ENCODE assay signal across 8 cellular contexts in the genomic region with DNA sequence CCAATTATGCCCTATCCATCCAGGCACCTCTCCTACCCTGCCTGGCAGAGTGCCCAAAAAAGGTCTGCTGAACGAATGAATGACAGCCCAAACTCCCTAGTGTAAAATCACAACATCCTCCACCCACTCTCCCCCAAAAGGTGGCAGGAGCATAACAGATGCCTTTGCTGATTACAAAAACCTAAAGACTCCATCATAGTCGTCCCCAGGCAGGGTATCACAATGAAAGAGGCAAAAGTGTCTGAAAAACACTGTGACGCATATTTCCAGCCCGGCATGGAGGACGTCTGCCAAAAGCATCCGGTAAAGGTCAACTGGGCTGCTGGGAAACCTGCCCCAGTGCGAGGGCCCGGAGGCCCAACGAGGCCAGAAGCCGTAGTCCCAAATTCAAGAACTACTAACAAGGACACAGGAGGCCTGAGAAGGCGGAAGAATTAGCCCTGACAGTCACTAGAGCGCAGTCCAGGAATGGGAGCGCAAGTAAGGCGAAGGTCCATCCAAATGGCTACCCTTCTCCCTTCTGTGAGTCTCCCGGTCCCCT. TPM values are rescaled to one million over a fixed set of nuclear protein-coding genes. Genes with fewer than 3 reads are reported as not detected.
DNase-seq lines count a peak whose midpoint lies in the region; ATAC-seq, FAIRE-seq and TF ChIP-seq lines count a peak whose summit lies in the region.

No MANE protein-coding gene starts in this region.

- H3K4me3 ChIP-seq in A549, result peak overlapping the region; percentile 89
- H3K4me3 ChIP-seq in OCI-LY3 (ENCODE audit: low read length), result peak overlapping the region; percentile 100
- peak overlapping the region; percentile 97 for H3K4me3 ChIP-seq in adipocyte (ENCODE audit: low read length)
- H3K4me3 ChIP-seq in right cardiac atrium (ENCODE audit: low read length), result peak overlapping the region; percentile 77
- peak overlapping the region; percentile 92 for H3K4me3 ChIP-seq in skeletal muscle satellite cell (ENCODE audit: low read length)

- FAIRE-seq in A549 (lab: Jason Lieb, UNC), result no peak

- H3K9ac ChIP-seq in OCI-LY3 (ENCODE audit: low read length) (peak overlapping the region; percentile 80), adipocyte (ENCODE audit: low read length) (peak overlapping the region; percentile 99), skeletal muscle satellite cell (ENCODE audit: low read depth, low read length) (peak overlapping the region; percentile 97)

- no peak for TF ChIP-seq POLR2A in A549 (IDR thresholded peaks at IDR 0.05; ENCODE audit: low read length)

- TF ChIP-seq CTCF in A549 (IDR thresholded peaks at IDR 0.05) (no peak), OCI-LY3 (IDR thresholded peaks at IDR 0.05; ENCODE audit: low read depth, low read length) (no peak)

- TF ChIP-seq RAD21 in A549 (conservative IDR thresholded peaks at IDR 0.05 in 1 of 2, IDR thresholded peaks at IDR 0.05 in 1 of 2), result no peak

- POLR2A ChIA-PET in A549 (lab: Yijun Ruan, JAX), result interaction anchor here (0.9 to 1.0 kb wide), 4 partner anchors 19 to 173 kb away, joined by 3 to 4 read pairs (median 3); a partner anchor contains a TSS

- CTCF ChIA-PET in A549 (lab: Yijun Ruan, JAX), result interaction anchor here (1.0 to 3.0 kb wide), 12 partner anchors 11 to 869 kb away, joined by 3 to 21 read pairs (median 4); no protein-coding TSS in a partner anchor

- peaks cover 6% of the 10 kb centered on the region for H3K36me3 ChIP-seq in OCI-LY3 (replicated peaks; ENCODE audit: low read depth, low read length)
- peaks cover 20% of the 10 kb centered on the region for H3K36me3 ChIP-seq in adipocyte (ENCODE audit: control insufficient read depth, insufficient read depth, low read length, severe bottlenecking)
- peaks cover 14% of the 10 kb centered on the region for H3K36me3 ChIP-seq in skeletal muscle satellite cell (ENCODE audit: insufficient read depth, low read length)

- DNase-seq in A549 (ENCODE audit: low read depth in 1 of 2, low spot score in 1 of 2) (peak in 1 of 2 experiments; percentile 19), adipocyte (ENCODE audit: low read depth) (peak; percentile 50), right cardiac atrium (peak; percentile 65 to 72 (median 72)), NCI-H1436 treated with DMSO at 0.1 percent for 48 hours (lab: John Stamatoyannopoulos, UW) (no peak), retina (no peak)

- H3K9me3 ChIP-seq in A549 (no peaks in the 10 kb centered on the region), OCI-LY3 (ENCODE audit: insufficient read depth, low read length) (no peaks in the 10 kb centered on the region), adipocyte (ENCODE audit: control insufficient read depth, low read length) (no peaks in the 10 kb centered on the region), right cardiac atrium (ENCODE audit: control insufficient read depth, low read length) (no peaks in the 10 kb centered on the region), skeletal muscle satellite cell (replicated peaks; ENCODE audit: low read length) (no peaks in the 10 kb centered on the region)

- intact Hi-C loops in right cardiac atrium (cut with DNase I), result no loop called here

- no peak overlapping the region for H2AFZ ChIP-seq in OCI-LY3 (ENCODE audit: low read depth, low read length)

- no peaks in the 10 kb centered on the region; the same call in 1 of the 2 replicates for H4K20me1 ChIP-seq in OCI-LY3 (ENCODE audit: insufficient read depth, low read length)

- H3K27ac ChIP-seq in A549 (peak overlapping the region; percentile 91 to 97), OCI-LY3 (ENCODE audit: low read length) (no peak overlapping the region; the same call in 1 of the 2 replicates), right cardiac atrium (ENCODE audit: low read length) (peak overlapping the region; percentile 90)

- ATAC-seq in A549 (peak; percentile 28 to 67; a peak in 5 of 6 replicates), GM21723 (IDR thresholded peaks at IDR 0.05; ENCODE audit: unreplicated experiment) (peak; percentile 7), right cardiac atrium (peak; percentile 14 to 78)

- H3K79me2 ChIP-seq in OCI-LY3 (ENCODE audit: low read length), result peaks cover 38% of the 10 kb centered on the region

- H3K4me2 ChIP-seq in A549 (peak overlapping the region; percentile 79), OCI-LY3 (ENCODE audit: low read length) (peak overlapping the region; percentile 99), skeletal muscle satellite cell (ENCODE audit: low read length) (peak overlapping the region; percentile 90)

- H3K27me3 ChIP-seq in OCI-LY3 (ENCODE audit: low read depth, low read length), result no peaks in the 10 kb centered on the region
- peaks cover 9% of the 10 kb centered on the region for H3K27me3 ChIP-seq in adipocyte (replicated peaks; ENCODE audit: control insufficient read depth, insufficient read depth, low read length)
- no peaks in the 10 kb centered on the region for H3K27me3 ChIP-seq in right cardiac atrium (ENCODE audit: control insufficient read depth, insufficient read depth)
- peaks cover 3% of the 10 kb centered on the region for H3K27me3 ChIP-seq in skeletal muscle satellite cell (ENCODE audit: control insufficient read depth, insufficient read depth, low read length)

- no peak for TF ChIP-seq EP300 in A549 (IDR thresholded peaks at IDR 0.05)

- H3K4me1 ChIP-seq in A549 (peaks cover 10% of the 10 kb centered on the region; the same call in 2 of the 3 replicates), OCI-LY3 (ENCODE audit: low read length) (peaks cover 15% of the 10 kb centered on the region), adipocyte (ENCODE audit: control insufficient read depth, insufficient read depth, low read length) (peaks cover 18% of the 10 kb centered on the region), right cardiac atrium (ENCODE audit: control insufficient read depth, insufficient read depth, low read length) (peaks cover 8% of the 10 kb centered on the region), skeletal muscle satellite cell (ENCODE audit: control insufficient read depth, insufficient read depth, low read length) (peaks cover 8% of the 10 kb centered on the region)

- 2% methylated on average over 10 of the region's 15 CpGs for WGBS in A549 (ENCODE audit: missing lambda C conversion rate)
- under 1% methylated on average over 15 of the region's 15 CpGs for WGBS in right cardiac atrium

TF ChIP-seq in A549, 52 proteins besides CTCF, POLR2A, EP300 and RAD21 (continues in another document):
- TF ChIP-seq FOSL2 (IDR thresholded peaks at IDR 0.05), result no peak
- TF ChIP-seq FOSL2 (CRISPR knock-in tag; IDR thresholded peaks at IDR 0.05), result no peak
- no peak for TF ChIP-seq ZSCAN20 (CRISPR knock-in tag; IDR thresholded peaks at IDR 0.05)
- TF ChIP-seq HOXA7 (CRISPR knock-in tag; IDR thresholded peaks at IDR 0.05), result no peak
- TF ChIP-seq RNF2 (IDR thresholded peaks at IDR 0.05; ENCODE audit: borderline replicate concordance, low read depth), result no peak
- TF ChIP-seq, protein P1, sequence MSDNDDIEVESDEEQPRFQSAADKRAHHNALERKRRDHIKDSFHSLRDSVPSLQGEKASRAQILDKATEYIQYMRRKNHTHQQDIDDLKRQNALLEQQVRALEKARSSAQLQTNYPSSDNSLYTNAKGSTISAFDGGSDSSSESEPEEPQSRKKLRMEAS (IDR thresholded peaks at IDR 0.05), result no peak
- no peak for TF ChIP-seq SMC3 (IDR thresholded peaks at IDR 0.05)
- TF ChIP-seq, protein P2, sequence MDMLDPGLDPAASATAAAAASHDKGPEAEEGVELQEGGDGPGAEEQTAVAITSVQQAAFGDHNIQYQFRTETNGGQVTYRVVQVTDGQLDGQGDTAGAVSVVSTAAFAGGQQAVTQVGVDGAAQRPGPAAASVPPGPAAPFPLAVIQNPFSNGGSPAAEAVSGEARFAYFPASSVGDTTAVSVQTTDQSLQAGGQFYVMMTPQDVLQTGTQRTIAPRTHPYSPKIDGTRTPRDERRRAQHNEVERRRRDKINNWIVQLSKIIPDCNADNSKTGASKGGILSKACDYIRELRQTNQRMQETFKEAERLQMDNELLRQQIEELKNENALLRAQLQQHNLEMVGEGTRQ (IDR thresholded peaks at IDR 0.05), result no peak
- TF ChIP-seq, protein P3, sequence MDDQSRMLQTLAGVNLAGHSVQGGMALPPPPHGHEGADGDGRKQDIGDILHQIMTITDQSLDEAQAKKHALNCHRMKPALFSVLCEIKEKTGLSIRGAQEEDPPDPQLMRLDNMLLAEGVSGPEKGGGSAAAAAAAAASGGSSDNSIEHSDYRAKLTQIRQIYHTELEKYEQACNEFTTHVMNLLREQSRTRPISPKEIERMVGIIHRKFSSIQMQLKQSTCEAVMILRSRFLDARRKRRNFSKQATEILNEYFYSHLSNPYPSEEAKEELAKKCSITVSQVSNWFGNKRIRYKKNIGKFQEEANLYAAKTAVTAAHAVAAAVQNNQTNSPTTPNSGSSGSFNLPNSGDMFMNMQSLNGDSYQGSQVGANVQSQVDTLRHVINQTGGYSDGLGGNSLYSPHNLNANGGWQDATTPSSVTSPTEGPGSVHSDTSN (IDR thresholded peaks at IDR 0.05), result no peak
- no peak for TF ChIP-seq ZNF302 (CRISPR knock-in tag; IDR thresholded peaks at IDR 0.05)
- TF ChIP-seq RCOR1 (IDR thresholded peaks at IDR 0.05; ENCODE audit: low read depth, low read length), result no peak
- no peak for TF ChIP-seq JUNB (IDR thresholded peaks at IDR 0.05)
- TF ChIP-seq, protein P4, sequence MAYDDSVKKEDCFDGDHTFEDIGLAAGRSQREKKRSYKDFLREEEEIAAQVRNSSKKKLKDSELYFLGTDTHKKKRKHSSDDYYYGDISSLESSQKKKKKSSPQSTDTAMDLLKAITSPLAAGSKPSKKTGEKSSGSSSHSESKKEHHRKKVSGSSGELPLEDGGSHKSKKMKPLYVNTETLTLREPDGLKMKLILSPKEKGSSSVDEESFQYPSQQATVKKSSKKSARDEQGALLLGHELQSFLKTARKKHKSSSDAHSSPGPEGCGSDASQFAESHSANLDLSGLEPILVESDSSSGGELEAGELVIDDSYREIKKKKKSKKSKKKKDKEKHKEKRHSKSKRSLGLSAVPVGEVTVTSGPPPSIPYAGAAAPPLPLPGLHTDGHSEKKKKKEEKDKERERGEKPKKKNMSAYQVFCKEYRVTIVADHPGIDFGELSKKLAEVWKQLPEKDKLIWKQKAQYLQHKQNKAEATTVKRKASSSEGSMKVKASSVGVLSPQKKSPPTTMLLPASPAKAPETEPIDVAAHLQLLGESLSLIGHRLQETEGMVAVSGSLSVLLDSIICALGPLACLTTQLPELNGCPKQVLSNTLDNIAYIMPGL (CRISPR knock-in tag; IDR thresholded peaks at IDR 0.05; ENCODE audit: borderline replicate concordance), result no peak

RNA-seq across cellular contexts. Expression of a gene that starts 0.6 kb away (rescaled TPM):
- 34.6 and 35.8 TPM in 2 replicates for polyA plus RNA-seq in A549 (2011; rRNA removed)
- polyA plus RNA-seq in A549 (2012; cell fraction: cytosol; rRNA removed), result 47.9 and 48.9 TPM in 2 replicates
- polyA plus RNA-seq in A549 (2012; cell fraction: nucleus; rRNA removed), result 18.8 and 26.5 TPM in 2 replicates
- 34.5 to 37.5 TPM (median 34.6 TPM) in 3 replicates for polyA plus RNA-seq in A549 (2017; fragmentation: RNase III; extraction: RNeasy Plus Mini Kit Qiagen cat#74134 plus additional on column Dnase treatment)
- polyA minus RNA-seq in A549 (2011; rRNA and poly(A)+ RNA removed), result 22.3 and 25.0 TPM in 2 replicates
- total RNA-seq in right cardiac atrium, result 10 to 100 TPM; 39.2 to 58.7 (median 40.8) TPM
- 35.3 TPM for polyA plus RNA-seq in right cardiac atrium
- 33.0 and 41.9 TPM in 2 replicates for total RNA-seq in skeletal muscle satellite cell (2012; rRNA removed)

Comparison
In these comparisons a context has a peak if more than half of its experiments do, and no peak if none do; other contexts are left out.
1. DNase-seq: peak in adipocyte (single experiment) and right cardiac atrium (3 of 3); none in NCI-H1436 treated with DMSO at 0.1 percent for 48 hours (single experiment) and retina (single experiment).
2. Peak in every context shown above with its lines, with median percentiles within 50 percentile points of each other: ATAC-seq, H3K4me2 ChIP-seq, H3K4me3 ChIP-seq and H3K9ac ChIP-seq.